11 cellular contexts compared by ENCODE assay signal in the genomic region with DNA sequence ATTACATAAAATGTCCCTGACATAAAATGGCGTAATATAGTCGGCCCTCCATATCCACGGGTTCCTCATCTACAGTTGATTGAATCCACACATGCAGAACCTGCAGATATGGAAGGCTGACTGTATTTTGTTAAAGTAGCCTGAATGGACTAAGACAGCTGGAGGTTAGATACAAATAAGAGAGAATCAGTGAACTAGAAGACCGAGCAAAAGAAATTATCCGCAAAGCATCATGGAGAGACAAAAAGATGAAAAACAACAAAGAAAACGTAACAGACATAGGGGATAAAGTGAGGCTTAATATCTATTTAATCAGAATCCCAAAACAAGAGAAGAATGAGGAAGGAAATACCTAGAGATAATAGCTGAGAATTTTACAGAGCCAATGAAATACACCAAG.
"Had no signal": no experiment of that assay in that cellular context is flagged by ENCODE, and none has a peak within 500 bp of the region (broad histone marks: within the 10 kb centered on the region; RNA-seq: fewer than 3 reads in every experiment).

No MANE protein-coding gene starts in this region.

- H3K27ac ChIP-seq: GM23248, HL-60 had no signal

- H3K9me3 ChIP-seq: HAP-1 had no signal

- H3K27ac Mint-ChIP-seq: HFFc6 had no signal

- H3K4me1 ChIP-seq: HAP-1 had no signal

- H3K9ac ChIP-seq: GM23248 had no signal

- FAIRE-seq: HTR-8/SVneo, K562 had no signal

- H3K9me3 Mint-ChIP-seq: HFFc6 had no signal

- H3K4me3 Mint-ChIP-seq: HFFc6 had no signal

- ATAC-seq: HCT116, K562 had no signal

- H3K4me3 ChIP-seq: GM23248, HAP-1, K562 had no signal

- DNase-seq: GM23248, GOT3, H7, HFFc6, IMR-90, KG1 had no signal

- H2AFZ ChIP-seq: GM23248 had no signal
